35 cellular contexts compared by ENCODE assay signal in the genomic region with DNA sequence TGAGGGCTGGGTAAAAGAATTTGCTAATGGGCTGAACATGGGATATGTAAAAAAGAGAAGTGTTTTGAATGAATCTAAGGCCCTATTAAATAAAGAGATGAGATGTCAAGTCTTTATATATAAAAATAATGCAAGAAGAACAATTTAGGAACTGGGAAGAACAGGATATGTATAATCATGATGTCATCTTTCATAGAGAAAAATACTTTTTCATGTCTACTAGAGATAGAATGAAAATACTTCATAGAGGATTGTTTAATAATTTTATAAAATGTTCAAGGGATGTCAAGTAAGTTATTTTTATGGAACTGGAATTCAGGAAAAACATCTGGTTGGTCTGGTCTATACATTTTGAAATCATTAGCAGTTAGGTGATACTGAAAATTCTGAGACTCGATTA.
"Had no signal": no experiment of that assay in that cellular context is flagged by ENCODE, and none has a peak within 500 bp of the region (broad histone marks: within the 10 kb centered on the region; RNA-seq: fewer than 3 reads in every experiment).

No MANE protein-coding gene starts in this region.

- DNase-seq: Karpas-422, Kasumi-1, MG63, MM.1S, MV-4-11, NCI-H1048, NCI-H1092, NCI-H1092 treated with DMSO at 0.1 percent for 48 hours, NCI-H1105, NCI-H1105 treated with DMSO at 0.1 percent for 48 hours, NCI-H1417, NCI-H1417 treated with DMSO at 0.1 percent for 48 hours, NCI-H1436, NCI-H1436 treated with DMSO at 0.1 percent for 48 hours, NCI-H146, NCI-H1694, NCI-H1694 treated with DMSO at 0.1 percent for 48 hours, NCI-H187, NCI-H187 treated with DMSO at 0.1 percent for 48 hours, NCI-H1930, NCI-H2029, NCI-H2029 treated with DMSO at 0.1 percent for 48 hours, NCI-H2081, NCI-H2081 treated with DMSO at 0.1 percent for 48 hours, NCI-H2107, NCI-H2171, NCI-H2171 treated with DMSO at 0.1 percent for 48 hours, NCI-H2227 treated with DMSO at 0.1 percent for 48 hours, NCI-H226, NCI-H345, NCI-H446, NCI-H446 treated with DMSO at 0.1 percent for 48 hours, NCI-H510A, NCI-H510A treated with DMSO at 0.1 percent for 48 hours had no signal

- H3K4me2 ChIP-seq: KMS-11 had no signal

- H3K9me3 ChIP-seq: MG63 had no signal

- H3K27me3 ChIP-seq: MG63 had no signal

- H3K4me3 ChIP-seq: MG63 had no signal

- H3K36me3 ChIP-seq: MG63 had no signal

- H3K27ac ChIP-seq: KMS-11 had no signal

- H3K9ac ChIP-seq: KMS-11 had no signal
